18 cellular contexts compared by ENCODE assay signal in genomic region chr11:2741006-2741376, GRCh38. TPM values are rescaled to one million over a fixed set of nuclear protein-coding genes. Genes with fewer than 3 reads are reported as not detected.
A peak's percentile ranks its signal among the peaks of the same experiment; 100 is the strongest.
DNase-seq lines count a peak whose midpoint lies in the region; ATAC-seq and TF ChIP-seq lines count a peak whose summit lies in the region.
"Had no signal": no experiment of that assay in that cellular context is flagged by ENCODE, and none has a peak within 500 bp of the region (broad histone marks: within the 10 kb centered on the region; RNA-seq: fewer than 3 reads in every experiment).

No MANE protein-coding gene starts in this region.

- H3K9me3 ChIP-seq in esophagus squamous epithelium (no peaks in the 10 kb centered on the region), osteoblast (ENCODE audit: low read depth, low read length) (no peaks in the 10 kb centered on the region), transverse colon (no peaks in the 10 kb centered on the region)
- H3K9me3 ChIP-seq: SJCRH30 had no signal

- peaks cover 0 to 18% (median 0%) of the 10 kb centered on the region in 3 donors for H3K4me1 ChIP-seq in esophagus squamous epithelium
- peaks cover 19% of the 10 kb centered on the region for H3K4me1 ChIP-seq in osteoblast (ENCODE audit: insufficient read depth, low read length)
- H3K4me1 ChIP-seq in transverse colon, result peaks cover 0 to 26% (median 14%) of the 10 kb centered on the region in 4 donors

- DNase-seq in A172 (ENCODE audit: low spot score) (peak; percentile 6), HL-60 (ENCODE audit: low read depth in 1 of 2, low spot score in 1 of 2) (peak in 1 of 2 experiments; percentile 12), esophagus squamous epithelium (lab: John Stamatoyannopoulos, UW) (no peak), osteoblast (ENCODE audit: insufficient read length, low spot score, missing footprints) (peak; percentile 64), G401 (ENCODE audit: low spot score) (no peak), NCI-H2107 (lab: John Stamatoyannopoulos, UW) (no peak), transverse colon (no peak)
- DNase-seq: activated CD8-positive, alpha-beta memory T cell treated with anti-CD3 and anti-CD28 coated beads, Interleukin-2, amount 50 U/mL, for 4 hours; activated naive CD4-positive, alpha-beta T cell treated with anti-CD3 and anti-CD28 coated beads, Interleukin-2, amount 10 ng/mL, durations not matched to agents 7 days and 5 days; COR-L47; effector memory CD4-positive, alpha-beta T cell; NCI-H1436 treated with DMSO at 0.1 percent for 48 hours; NCI-H446; stimulated activated naive B cell treated with anti-CD40 and anti-IgM and Interleukin-4, amounts not matched to agents 10 μg/mL and 1 μg/mL and 100 μg/mL, for 72 hours had no signal

- no peak overlapping the region for H3K4me2 ChIP-seq in osteoblast (ENCODE audit: insufficient read depth, low read length)
- H3K4me2 ChIP-seq: KMS-11 had no signal

- in situ Hi-C loops in G401 (cut with HindIII; ENCODE audit: low sequenced_read_pairs), result no loop called here
- in situ Hi-C loops in transverse colon (cut with MboI; ENCODE audit: low pct_ligation_motif_present in 1 of 4, low pct_unique_long_range_greater_than_20kb in 1 of 4, low sequenced_read_pairs in 3 of 4), result no loop called here

- no peak overlapping the region for H2AFZ ChIP-seq in osteoblast (ENCODE audit: low read length)

- no peaks in the 10 kb centered on the region for H3K79me2 ChIP-seq in osteoblast (ENCODE audit: insufficient read depth, low read length)

- no peaks in the 10 kb centered on the region for H4K20me1 ChIP-seq in osteoblast (ENCODE audit: insufficient read depth, low read length)

- 82 to 96% methylated on average over 4 to 5 of the region's 7 CpGs for WGBS in esophagus squamous epithelium, 2 donors
- 81% methylated on average over 7 of the region's 7 CpGs; no CpG with 5 or more reads in 1 of the 2 donors for WGBS in transverse colon (ENCODE audit: low coverage in 1 of 2), 2 donors

- H3K36me3 ChIP-seq in esophagus squamous epithelium, result no peaks in the 10 kb centered on the region
- H3K36me3 ChIP-seq in osteoblast (ENCODE audit: insufficient read depth, low read length), result no peaks in the 10 kb centered on the region
- no peaks in the 10 kb centered on the region for H3K36me3 ChIP-seq in transverse colon
- H3K36me3 ChIP-seq: cardiac muscle cell, SJCRH30 had no signal

- intact Hi-C loops in esophagus squamous epithelium (cut with DNase I) (no loop called here), transverse colon (cut with DNase I; ENCODE audit: low total_unique reads) (no loop called here)

- TF ChIP-seq POLR2A in esophagus squamous epithelium (IDR thresholded peaks at IDR 0.05), result no peak
- TF ChIP-seq POLR2A in transverse colon (IDR thresholded peaks at IDR 0.05), result no peak

- H3K27me3 ChIP-seq in HL-60 (ENCODE audit: insufficient read depth, poor library complexity, severe bottlenecking), result no peaks in the 10 kb centered on the region
- no peaks in the 10 kb centered on the region for H3K27me3 ChIP-seq in esophagus squamous epithelium
- H3K27me3 ChIP-seq in osteoblast (ENCODE audit: insufficient read depth, low read length), result no peaks in the 10 kb centered on the region
- no peaks in the 10 kb centered on the region for H3K27me3 ChIP-seq in transverse colon
- H3K27me3 ChIP-seq: cardiac muscle cell had no signal

- no peak for ATAC-seq in GM18858 (IDR thresholded peaks at IDR 0.05; ENCODE audit: unreplicated experiment)

- H3K27ac ChIP-seq in HL-60 (replicated peaks) (peak overlapping the region; percentile 79), esophagus squamous epithelium (peak overlapping the region in 3 of 4 donors; percentile 50 to 65 (median 60)), osteoblast (ENCODE audit: low read depth, low read length) (no peak overlapping the region), transverse colon (no peak overlapping the region)
- H3K27ac ChIP-seq: KMS-11, SJCRH30 had no signal

- no peak for TF ChIP-seq EP300 in transverse colon (IDR thresholded peaks at IDR 0.05; ENCODE audit: low read depth)

- H3K4me3 ChIP-seq in HL-60 (replicated peaks; ENCODE audit: insufficient read depth, low read length) (no peak overlapping the region), esophagus squamous epithelium (no peak overlapping the region), osteoblast (ENCODE audit: insufficient read depth, low read length) (no peak overlapping the region), transverse colon (no peak overlapping the region)
- H3K4me3 ChIP-seq: cardiac muscle cell, SJCRH30 had no signal

- TF ChIP-seq CTCF in HL-60 (IDR thresholded peaks at IDR 0.05; ENCODE audit: insufficient read depth, low read length) (no peak), esophagus squamous epithelium (IDR thresholded peaks at IDR 0.05) (no peak), osteoblast (IDR thresholded peaks at IDR 0.05; ENCODE audit: extremely low read depth, low read depth, low read length) (no peak), transverse colon (IDR thresholded peaks at IDR 0.05) (no peak)

RNA-seq across cellular contexts. Expression of gene KCNQ1OT1, which starts 41.2 kb away (rescaled TPM):
- 0.81 and 1.1 TPM in 2 replicates for total RNA-seq in A172 (2014; rRNA removed; shearing (Covaris generic))
- total RNA-seq in esophagus squamous epithelium (1 to 10 TPM in 2 of 4 donors, under 1 TPM in 2; 0.21 to 1.9 (median 1.2) TPM), osteoblast (5.1 and 6.2 TPM in 2 replicates), transverse colon (1 to 10 TPM; 1.5 to 5.0 (median 1.9) TPM)
- total RNA-seq in G401 (2014; rRNA removed; shearing (Covaris generic)), result 0.49 and 0.75 TPM in 2 replicates

Comparison
In these comparisons a context has a peak if more than half of its experiments do, and no peak if none do; other contexts are left out.
1. DNase-seq: peak in A172 (single experiment) and osteoblast (single experiment); none in esophagus squamous epithelium (single experiment), G401 (single experiment), NCI-H2107 (single experiment) and transverse colon (single experiment).
2. H3K27ac ChIP-seq: peak in HL-60 (single experiment) and esophagus squamous epithelium (3 of 4); none in osteoblast (single experiment) and transverse colon (0 of 4).